12 cellular contexts compared by ENCODE assay signal in the genomic region with DNA sequence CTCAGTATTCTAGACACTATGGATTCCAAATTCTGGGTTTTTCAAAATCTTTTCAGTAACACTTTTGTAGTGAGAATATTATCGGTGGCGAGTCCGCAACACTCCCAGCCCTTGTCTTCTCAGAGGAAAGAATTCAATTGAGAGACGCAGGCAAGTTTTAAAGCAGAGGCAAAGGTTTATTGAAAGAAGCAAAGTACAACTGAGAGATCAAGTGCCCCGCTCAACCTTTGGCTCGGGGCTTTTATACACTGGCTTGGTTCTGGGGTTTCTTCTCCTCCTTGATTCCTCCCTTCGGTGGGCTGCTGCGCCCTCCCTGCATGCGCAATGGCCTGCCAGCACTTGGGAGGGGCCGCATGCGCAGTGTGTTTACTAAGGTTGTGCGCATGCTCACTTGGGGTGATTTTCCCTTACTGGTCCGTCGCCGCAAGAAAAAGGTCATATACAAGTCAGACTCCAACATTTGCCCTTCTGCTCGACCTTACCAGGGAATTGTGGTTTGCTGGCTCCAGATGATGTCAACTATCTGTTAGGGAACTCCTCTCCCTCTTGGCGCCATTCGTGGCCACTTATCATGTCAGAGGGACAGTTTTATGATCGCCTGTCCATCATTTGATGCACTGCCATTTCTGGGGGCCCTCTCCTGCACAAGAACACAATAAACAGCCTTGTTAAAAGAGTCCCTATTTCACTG. TPM values are rescaled to one million over a fixed set of nuclear protein-coding genes. Genes with fewer than 3 reads are reported as not detected.
A peak's percentile ranks its signal among the peaks of the same experiment; 100 is the strongest.
DNase-seq lines count a peak whose midpoint lies in the region; ATAC-seq and TF ChIP-seq lines count a peak whose summit lies in the region.
"Had no signal": no experiment of that assay in that cellular context is flagged by ENCODE, and none has a peak within 500 bp of the region (broad histone marks: within the 10 kb centered on the region; RNA-seq: fewer than 3 reads in every experiment).

No MANE protein-coding gene starts in this region.

- no peak overlapping the region for H3K4me3 ChIP-seq in fibroblast of pulmonary artery (replicated peaks; ENCODE audit: low read depth, low read length)
- H3K4me3 ChIP-seq in ovary, result peak overlapping the region; percentile 6
- no peak overlapping the region for H3K4me3 ChIP-seq in CD4-positive, alpha-beta memory T cell (ENCODE audit: low read length in 2 of 2)
- H3K4me3 ChIP-seq: BLaER1 had no signal

- no peaks in the 10 kb centered on the region for H3K4me1 Mint-ChIP-seq in CD4-positive, alpha-beta memory T cell
- H3K4me1 Mint-ChIP-seq: activated B cell treated with CpG ODN at 0.5 μM for 24 hours, naive B cell had no signal

- TF ChIP-seq EP300 in ovary (IDR thresholded peaks at IDR 0.05), result no peak

- intact Hi-C loops in ovary (cut with DNase I), result no loop called here
- intact Hi-C loops in CD4-positive, alpha-beta memory T cell (cut with micrococcal nuclease), result no loop called here

- H3K27ac Mint-ChIP-seq in CD4-positive, alpha-beta memory T cell, result no peak overlapping the region
- H3K27ac Mint-ChIP-seq: activated B cell treated with CpG ODN at 0.5 μM for 24 hours, naive B cell had no signal

- peaks cover 0 to 5% (median under 1%) of the 10 kb centered on the region in 8 donors for H3K9me3 Mint-ChIP-seq in CD4-positive, alpha-beta memory T cell
- H3K9me3 Mint-ChIP-seq: activated B cell treated with CpG ODN at 0.5 μM for 24 hours had no signal

- no peak for ATAC-seq in GM18511 (IDR thresholded peaks at IDR 0.05; ENCODE audit: unreplicated experiment)

- peaks cover 5% of the 10 kb centered on the region for H3K4me1 ChIP-seq in ovary (ENCODE audit: insufficient read depth)
- no peaks in the 10 kb centered on the region for H3K4me1 ChIP-seq in CD4-positive, alpha-beta memory T cell (ENCODE audit: insufficient read depth, low read length)

- no peaks in the 10 kb centered on the region for H3K36me3 ChIP-seq in ovary
- H3K36me3 ChIP-seq in CD4-positive, alpha-beta memory T cell (ENCODE audit: insufficient read depth, low read length), result no peaks in the 10 kb centered on the region
- H3K36me3 ChIP-seq: BLaER1 had no signal

- H3K4me3 Mint-ChIP-seq in CD4-positive, alpha-beta memory T cell, result no peak overlapping the region
- H3K4me3 Mint-ChIP-seq: activated B cell treated with CpG ODN at 0.5 μM for 24 hours, naive B cell had no signal

- CTCF ChIA-PET in CD4-positive, alpha-beta memory T cell (lab: Charles Lee; ENCODE audit: partially characterized antibody), result no interaction called here

- H3K36me3 Mint-ChIP-seq in CD4-positive, alpha-beta memory T cell, result no peaks in the 10 kb centered on the region

- H3K27me3 Mint-ChIP-seq in CD4-positive, alpha-beta memory T cell, result peaks cover 4 to 14% of the 10 kb centered on the region in 2 donors

- no peak for TF ChIP-seq CTCF in fibroblast of pulmonary artery (IDR thresholded peaks at IDR 0.05; ENCODE audit: low read length, missing control alignments)
- TF ChIP-seq CTCF in ovary (IDR thresholded peaks at IDR 0.05), result no peak

- no peaks in the 10 kb centered on the region for H3K9me3 ChIP-seq in ovary
- no peaks in the 10 kb centered on the region for H3K9me3 ChIP-seq in CD4-positive, alpha-beta memory T cell (ENCODE audit: control insufficient read depth in 1 of 2, low read length in 2 of 2)
- H3K9me3 ChIP-seq: BLaER1 had no signal

- no peak overlapping the region for H3K27ac ChIP-seq in ovary
- H3K27ac ChIP-seq in CD4-positive, alpha-beta memory T cell (ENCODE audit: low read depth, low read length), result no peak overlapping the region
- H3K27ac ChIP-seq: BLaER1 had no signal

- POLR2A ChIA-PET in CD4-positive, alpha-beta memory T cell (lab: Charles Lee; ENCODE audit: partially characterized antibody), result no interaction called here

- 24 to 28% (median 25%) methylated on average over 19 of the region's 19 CpGs for WGBS in ovary, 3 donors

- DNase-seq in AG08395 (ENCODE audit: low spot score), result peak; percentile 34
- peak; percentile 65 for DNase-seq in NCI-H2227 treated with DMSO at 0.1 percent for 48 hours (lab: John Stamatoyannopoulos, UW)
- DNase-seq in fibroblast of pulmonary artery (ENCODE audit: low read depth), result peak; percentile 57
- peak; percentile 71 to 81 (median 76) for DNase-seq in ovary
- DNase-seq in CD4-positive, alpha-beta memory T cell, result no peak
- DNase-seq in amygdala (lab: John Stamatoyannopoulos, UW), result no peak
- no peak for DNase-seq in anterior cingulate cortex (lab: John Stamatoyannopoulos, UW)
- DNase-seq: activated B cell treated with CpG ODN at 0.5 μM for 24 hours, naive B cell, NCI-H187 had no signal

- no peaks in the 10 kb centered on the region for H3K27me3 ChIP-seq in ovary
- H3K27me3 ChIP-seq in CD4-positive, alpha-beta memory T cell (ENCODE audit: insufficient read depth, low read length), result no peaks in the 10 kb centered on the region
- H3K27me3 ChIP-seq: BLaER1 had no signal

- no peak for TF ChIP-seq POLR2A in ovary (IDR thresholded peaks at IDR 0.05)

RNA-seq across cellular contexts. Expression of a gene that starts 3.0 kb away (rescaled TPM):
- total RNA-seq in ovary, result under 1 TPM in 3 of 7 donors, not detected in 4; 0.12 to 0.20 (median 0.15) TPM
- polyA plus RNA-seq in ovary, result under 1 TPM in 1 of 2 donors, not detected in 1; 0.20 TPM
- not detected for total RNA-seq in CD4-positive, alpha-beta memory T cell
- not detected for polyA plus RNA-seq in CD4-positive, alpha-beta memory T cell
- total RNA-seq: activated B cell treated with CpG ODN at 0.5 μM for 24 hours had no signal

RNA-seq across cellular contexts. Expression of a gene that starts 39.3 kb away (rescaled TPM):
- 1 to 10 TPM in 3 of 7 donors, under 1 TPM in 3, not detected in 1; 0.43 to 1.8 (median 0.74) TPM for total RNA-seq in ovary
- polyA plus RNA-seq in ovary, result 1 to 10 TPM; 2.4 to 2.9 TPM
- total RNA-seq in CD4-positive, alpha-beta memory T cell, result not detected
- not detected for polyA plus RNA-seq in CD4-positive, alpha-beta memory T cell
- total RNA-seq: activated B cell treated with CpG ODN at 0.5 μM for 24 hours had no signal

Comparison
In these comparisons a context has a peak if more than half of its experiments do, and no peak if none do; other contexts are left out.
1. DNase-seq: peak in AG08395 (single experiment), NCI-H2227 treated with DMSO at 0.1 percent for 48 hours (single experiment), fibroblast of pulmonary artery (single experiment) and ovary (5 of 5); none in CD4-positive, alpha-beta memory T cell (0 of 5), amygdala (0 of 56) and anterior cingulate cortex (0 of 58).